In genomic region chr7:140453273-140453672, GRCh38 we compare ENCODE assay signal across 21 cellular contexts. TPM values are rescaled to one million over a fixed set of nuclear protein-coding genes. Genes with fewer than 3 reads are reported as not detected.
DNase-seq lines count a peak whose midpoint lies in the region; ATAC-seq, FAIRE-seq and TF ChIP-seq lines count a peak whose summit lies in the region.
"Had no signal": no experiment of that assay in that cellular context is flagged by ENCODE, and none has a peak within 500 bp of the region (broad histone marks: within the 10 kb centered on the region; RNA-seq: fewer than 3 reads in every experiment).

No MANE protein-coding gene starts in this region.

- TF ChIP-seq CTCF in LNCaP clone FGC (IDR thresholded peaks at IDR 0.05; ENCODE audit: control insufficient read depth, extremely low read depth, insufficient read depth): no peak

- peak overlapping the region; percentile 95 for H3K27ac Mint-ChIP-seq in activated T-cell treated with anti-CD3 and anti-CD28 coated beads, Interleukin-2, amount 50 U/mL, for 72 hours
- no peak overlapping the region for H3K27ac Mint-ChIP-seq in activated T-cell treated with anti-CD3 and anti-CD28 coated beads, Interleukin-2, amount 50 U/mL, for 24 hours
- peak overlapping the region; percentile 90 for H3K27ac Mint-ChIP-seq in stimulated activated effector memory CD8-positive, alpha-beta T cell treated with anti-CD3 and anti-CD28 coated beads, Interleukin-12 subunit alpha, Interleukin-12 subunit beta, amount 100 ng/mL, for 72 hours

- peaks cover 14 to 18% of the 10 kb centered on the region in 2 donors for H3K36me3 Mint-ChIP-seq in activated T-cell treated with anti-CD3 and anti-CD28 coated beads, Interleukin-2, amount 50 U/mL, for 72 hours (ENCODE audit: insufficient read depth in 2 of 2)
- peaks cover 61% of the 10 kb centered on the region for H3K36me3 Mint-ChIP-seq in activated T-cell treated with anti-CD3 and anti-CD28 coated beads, Interleukin-2, amount 50 U/mL, for 24 hours (ENCODE audit: low read depth)
- H3K36me3 Mint-ChIP-seq in stimulated activated effector memory CD8-positive, alpha-beta T cell treated with anti-CD3 and anti-CD28 coated beads, Interleukin-12 subunit alpha, Interleukin-12 subunit beta, amount 100 ng/mL, for 72 hours: peaks cover 65% of the 10 kb centered on the region

- H3K9me3 Mint-ChIP-seq in activated T-cell treated with anti-CD3 and anti-CD28 coated beads, Interleukin-2, amount 50 U/mL, for 72 hours: no peaks in the 10 kb centered on the region
- H3K9me3 Mint-ChIP-seq in activated T-cell treated with anti-CD3 and anti-CD28 coated beads, Interleukin-2, amount 50 U/mL, for 24 hours: no peaks in the 10 kb centered on the region
- H3K9me3 Mint-ChIP-seq in stimulated activated effector memory CD8-positive, alpha-beta T cell treated with anti-CD3 and anti-CD28 coated beads, Interleukin-12 subunit alpha, Interleukin-12 subunit beta, amount 100 ng/mL, for 72 hours: no peaks in the 10 kb centered on the region
- H3K9me3 Mint-ChIP-seq: CD8-positive, alpha-beta memory T cell had no signal

- H3K4me3 Mint-ChIP-seq in activated T-cell treated with anti-CD3 and anti-CD28 coated beads, Interleukin-2, amount 50 U/mL, for 72 hours: peak overlapping the region in 1 of 2 donors; percentile 79
- no peak overlapping the region for H3K4me3 Mint-ChIP-seq in activated T-cell treated with anti-CD3 and anti-CD28 coated beads, Interleukin-2, amount 50 U/mL, for 24 hours
- H3K4me3 Mint-ChIP-seq in stimulated activated effector memory CD8-positive, alpha-beta T cell treated with anti-CD3 and anti-CD28 coated beads, Interleukin-12 subunit alpha, Interleukin-12 subunit beta, amount 100 ng/mL, for 72 hours: no peak overlapping the region
- H3K4me3 Mint-ChIP-seq: CD8-positive, alpha-beta memory T cell had no signal

- no peak for DNase-seq in activated T-cell treated with anti-CD3 and anti-CD28 coated beads, Interleukin-2, amount 50 U/mL, for 72 hours
- DNase-seq in activated T-cell treated with anti-CD3 and anti-CD28 coated beads, Interleukin-2, amount 50 U/mL, for 24 hours: no peak
- peak; percentile 17 for DNase-seq in LNCaP clone FGC (ENCODE audit: low read depth)
- no peak for DNase-seq in stimulated activated effector memory CD8-positive, alpha-beta T cell treated with anti-CD3 and anti-CD28 coated beads, Interleukin-12 subunit alpha, Interleukin-12 subunit beta, amount 100 ng/mL, for 72 hours (ENCODE audit: low spot score in 2 of 2)
- DNase-seq: CD8-positive, alpha-beta memory T cell; IMR-90; Kasumi-1; NCI-H1105 treated with DMSO at 0.1 percent for 48 hours; NCI-H1694 treated with DMSO at 0.1 percent for 48 hours; NCI-H2107; NCI-H2227 treated with DMSO at 0.1 percent for 48 hours; NCI-H524 treated with DMSO at 0.1 percent for 48 hours; SHP77 treated with DMSO at 0.1 percent for 48 hours had no signal

- H3K4me3 ChIP-seq in LNCaP clone FGC (ENCODE audit: low read depth, low read length): no peak overlapping the region
- H3K4me3 ChIP-seq: BLaER1 had no signal

- H3K27me3 Mint-ChIP-seq in activated T-cell treated with anti-CD3 and anti-CD28 coated beads, Interleukin-2, amount 50 U/mL, for 72 hours (ENCODE audit: low read depth): no peaks in the 10 kb centered on the region
- H3K27me3 Mint-ChIP-seq in activated T-cell treated with anti-CD3 and anti-CD28 coated beads, Interleukin-2, amount 50 U/mL, for 24 hours: no peaks in the 10 kb centered on the region
- H3K27me3 Mint-ChIP-seq: CD8-positive, alpha-beta memory T cell had no signal

- FAIRE-seq in colon (lab: Jason Lieb, UNC): peak; percentile 36
- FAIRE-seq: GM12892 had no signal

- H3K4me1 Mint-ChIP-seq in activated T-cell treated with anti-CD3 and anti-CD28 coated beads, Interleukin-2, amount 50 U/mL, for 72 hours (ENCODE audit: low read depth): peaks cover 56% of the 10 kb centered on the region
- H3K4me1 Mint-ChIP-seq in activated T-cell treated with anti-CD3 and anti-CD28 coated beads, Interleukin-2, amount 50 U/mL, for 24 hours (ENCODE audit: low read depth): peaks cover 38% of the 10 kb centered on the region
- peaks cover 46% of the 10 kb centered on the region for H3K4me1 Mint-ChIP-seq in stimulated activated effector memory CD8-positive, alpha-beta T cell treated with anti-CD3 and anti-CD28 coated beads, Interleukin-12 subunit alpha, Interleukin-12 subunit beta, amount 100 ng/mL, for 72 hours

- no peak for ATAC-seq in activated T-cell treated with anti-CD3 and anti-CD28 coated beads, Interleukin-2, amount 50 U/mL, for 72 hours (replicated peaks in 1 of 2)
- no peak for ATAC-seq in stimulated activated effector memory CD8-positive, alpha-beta T cell treated with anti-CD3 and anti-CD28 coated beads, Interleukin-12 subunit alpha, Interleukin-12 subunit beta, amount 100 ng/mL, for 72 hours
- ATAC-seq in activated CD4-positive, CD25-positive, alpha-beta regulatory T cell treated with anti-CD3 and anti-CD28 coated beads, Interleukin-2, amount 50 U/mL, for 24 hours: no peak
- ATAC-seq in HG02623 (IDR thresholded peaks at IDR 0.05; ENCODE audit: unreplicated experiment) (no peak), HG03442 (IDR thresholded peaks at IDR 0.05; ENCODE audit: unreplicated experiment) (no peak)

RNA-seq across cellular contexts. Expression of gene MKRN1, which starts 26.0 kb away (rescaled TPM):
- total RNA-seq in activated T-cell treated with anti-CD3 and anti-CD28 coated beads, Interleukin-2, amount 50 U/mL, for 72 hours: 100 to 1,000 TPM in 1 of 2 donors, 10 to 100 TPM in 1; 91.3 to 132 TPM

RNA-seq across cellular contexts. Expression of gene RAB19, which starts 49.4 kb away (rescaled TPM):
- total RNA-seq in activated T-cell treated with anti-CD3 and anti-CD28 coated beads, Interleukin-2, amount 50 U/mL, for 72 hours: 10 to 100 TPM; 13.7 to 17.5 TPM
- total RNA-seq: A172, IMR-90, RPMI7951 had no signal

RNA-seq across cellular contexts. Expression of gene SLC37A3, which starts 54.9 kb away (rescaled TPM):
- total RNA-seq in activated T-cell treated with anti-CD3 and anti-CD28 coated beads, Interleukin-2, amount 50 U/mL, for 72 hours: 10 to 100 TPM; 54.0 to 77.7 TPM
